Comparison of ENCODE assay signal across 21 cellular contexts in the genomic region with DNA sequence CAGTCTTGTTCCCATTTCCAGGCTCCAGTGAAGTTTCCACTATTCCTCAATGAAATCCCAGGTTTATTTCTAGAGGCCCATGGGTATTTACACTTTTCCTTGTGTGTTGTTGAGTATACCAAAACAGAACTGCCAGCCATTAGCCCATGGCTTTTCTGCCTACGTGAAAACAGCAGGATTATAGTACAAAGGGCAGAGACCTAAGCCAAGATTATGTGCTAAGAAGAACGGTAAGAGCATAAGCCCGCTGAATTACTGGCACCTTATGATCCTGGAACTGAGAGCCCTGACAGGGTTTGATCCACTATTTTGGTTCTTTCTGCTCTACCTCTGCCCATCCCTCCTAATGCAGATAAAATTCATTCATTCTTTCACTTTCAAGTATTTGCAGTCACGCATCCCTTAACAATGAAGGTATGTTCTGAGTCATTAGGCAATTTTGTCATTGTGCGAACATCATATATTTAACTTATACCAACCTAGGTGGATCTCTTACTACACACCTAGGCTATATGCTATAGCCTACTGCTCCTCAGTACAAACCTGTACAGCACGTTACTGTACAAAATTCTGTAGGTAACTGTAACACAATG. TPM values are rescaled to one million over a fixed set of nuclear protein-coding genes. Genes with fewer than 3 reads are reported as not detected.
A peak's percentile ranks its signal among the peaks of the same experiment; 100 is the strongest.
DNase-seq lines count a peak whose midpoint lies in the region; ATAC-seq and TF ChIP-seq lines count a peak whose summit lies in the region.
"Had no signal": no experiment of that assay in that cellular context is flagged by ENCODE, and none has a peak within 500 bp of the region (broad histone marks: within the 10 kb centered on the region; RNA-seq: fewer than 3 reads in every experiment).

No MANE protein-coding gene starts in this region.

- WGBS in hepatocyte (ENCODE audit: low lambda C conversion rate, missing lambda C conversion rate), result 82% methylated on average over 6 of the region's 6 CpGs

- H3K27ac ChIP-seq in epithelial cell of prostate (peak overlapping the region; percentile 79), stomach smooth muscle (ENCODE audit: low read length) (peak overlapping the region; percentile 18), hepatocyte (no peak overlapping the region)
- H3K27ac ChIP-seq: upper lobe of left lung had no signal

- ATAC-seq in GM19035 (IDR thresholded peaks at IDR 0.05; ENCODE audit: unreplicated experiment) (peak; percentile 61), HG03565 (IDR thresholded peaks at IDR 0.05; ENCODE audit: unreplicated experiment) (peak; percentile 43)
- ATAC-seq in activated CD4-positive, CD25-positive, alpha-beta regulatory T cell treated with anti-CD3 and anti-CD28 coated beads, Interleukin-2, amount 50 U/mL, for 24 hours, result no peak
- ATAC-seq: activated CD8-positive, alpha-beta memory T cell treated with anti-CD3 and anti-CD28 coated beads, Interleukin-2, amount 10 ng/mL, durations not matched to agents 7 days and 5 days had no signal

- no peaks in the 10 kb centered on the region for H3K9me3 ChIP-seq in stomach smooth muscle (ENCODE audit: control insufficient read depth in 2 of 2, low read length in 2 of 2)
- no peaks in the 10 kb centered on the region for H3K9me3 ChIP-seq in hepatocyte (ENCODE audit: low read depth)
- H3K9me3 ChIP-seq: prostate gland, upper lobe of left lung had no signal

- no peaks in the 10 kb centered on the region for H3K9me2 ChIP-seq in hepatocyte (replicated peaks; ENCODE audit: insufficient read depth)

- no peak overlapping the region for H2AFZ ChIP-seq in hepatocyte

- H3K27me3 ChIP-seq in stomach smooth muscle (ENCODE audit: control insufficient read depth in 1 of 2, insufficient read depth in 2 of 2, low read length in 2 of 2) (no peaks in the 10 kb centered on the region), hepatocyte (no peaks in the 10 kb centered on the region)
- H3K27me3 ChIP-seq: upper lobe of left lung had no signal

- H3K79me2 ChIP-seq in hepatocyte, result peaks cover 4% of the 10 kb centered on the region

- DNase-seq in epithelial cell of prostate (ENCODE audit: low read depth, low spot score) (no peak), T-helper 2 cell (no peak), dedifferentiated amniotic fluid mesenchymal stem cell (ENCODE audit: extremely low spot score) (no peak), hepatocyte (ENCODE audit: low spot score) (no peak)
- DNase-seq: activated CD4-positive, alpha-beta T cell treated with anti-CD3 and anti-CD28 coated beads, Interleukin-2, amount 10 ng/mL, durations not matched to agents 24 days and 14 days; activated CD8-positive, alpha-beta memory T cell treated with anti-CD3 and anti-CD28 coated beads, Interleukin-2, amount 10 ng/mL, durations not matched to agents 7 days and 5 days; AML-193; effector memory CD4-positive, alpha-beta T cell; NCI-H1092 treated with DMSO at 0.1 percent for 48 hours; NCI-H2081 treated with DMSO at 0.1 percent for 48 hours; NCI-H510A treated with DMSO at 0.1 percent for 48 hours; SHP77; stimulated activated CD4-positive, alpha-beta T cell treated with anti-CD3 and anti-CD28 coated beads, Interleukin-2, amount 100 ng/mL, for 48 hours; upper lobe of left lung had no signal

- no peaks in the 10 kb centered on the region for H4K20me1 ChIP-seq in hepatocyte (ENCODE audit: insufficient read depth, poor library complexity, severe bottlenecking)

- no peak overlapping the region for H3K9ac ChIP-seq in stomach smooth muscle (ENCODE audit: low read length in 2 of 2)

- TF ChIP-seq CTCF in hepatocyte (IDR thresholded peaks at IDR 0.05; ENCODE audit: poor library complexity), result no peak

- H3K4me2 ChIP-seq in hepatocyte, result no peak overlapping the region

- H3K36me3 ChIP-seq in stomach smooth muscle (ENCODE audit: control insufficient read depth in 2 of 2, insufficient read depth in 2 of 2, low read length in 2 of 2), result no peaks in the 10 kb centered on the region
- H3K36me3 ChIP-seq in hepatocyte (replicated peaks; ENCODE audit: insufficient read depth, low read depth), result no peaks in the 10 kb centered on the region
- H3K36me3 ChIP-seq: prostate gland, upper lobe of left lung had no signal

- H3K4me3 ChIP-seq in stomach smooth muscle (ENCODE audit: low read length in 2 of 2), result no peak overlapping the region
- H3K4me3 ChIP-seq in hepatocyte, result no peak overlapping the region
- H3K4me3 ChIP-seq: prostate gland, skin epidermis, upper lobe of left lung had no signal

- peaks cover 16% of the 10 kb centered on the region for H3K4me1 ChIP-seq in stomach smooth muscle (ENCODE audit: control insufficient read depth, insufficient read depth, low read length)
- H3K4me1 ChIP-seq in hepatocyte (ENCODE audit: insufficient read depth), result no peaks in the 10 kb centered on the region
- H3K4me1 ChIP-seq: prostate gland, upper lobe of left lung had no signal

RNA-seq across cellular contexts. Expression of gene SEMA3C, which starts 16.0 kb away (rescaled TPM):
- 134 and 139 TPM in 2 replicates for total RNA-seq in hepatocyte
- 34.8 and 37.1 TPM in 2 replicates for polyA plus RNA-seq in hepatocyte
- total RNA-seq: activated CD4-positive, alpha-beta T cell treated with anti-CD3 and anti-CD28 coated beads, Interleukin-2, amount 10 ng/mL, durations not matched to agents 24 days and 14 days; activated CD8-positive, alpha-beta memory T cell treated with anti-CD3 and anti-CD28 coated beads, Interleukin-2, amount 10 ng/mL, durations not matched to agents 7 days and 5 days; activated T-helper 1 cell treated with anti-CD3 and anti-CD28 coated beads, Interleukin-12 subunit alpha, Interleukin-12 subunit beta, Interleukin-2, Interleukin-4 antibody, amounts not matched to agents 30 ng/mL and 10 ng/mL and 1 ng/mL, durations not matched to agents 14 hours and 24 hours and 36 hours had no signal

Comparison
In these comparisons a context has a peak if more than half of its experiments do, and no peak if none do; other contexts are left out.
1. ATAC-seq: peak in GM19035 (single experiment) and HG03565 (single experiment); none in activated CD4-positive, CD25-positive, alpha-beta regulatory T cell treated with anti-CD3 and anti-CD28 coated beads, Interleukin-2, amount 50 U/mL, for 24 hours (0 of 2).